30 cellular contexts compared by ENCODE assay signal in genomic region chr14:21199611-21200570, GRCh38. TPM values are rescaled to one million over a fixed set of nuclear protein-coding genes. Genes with fewer than 3 reads are reported as not detected.
DNase-seq lines count a peak whose midpoint lies in the region; ATAC-seq, FAIRE-seq and TF ChIP-seq lines count a peak whose summit lies in the region.
"Had no signal": no experiment of that assay in that cellular context is flagged by ENCODE, and none has a peak within 500 bp of the region (broad histone marks: within the 10 kb centered on the region; RNA-seq: fewer than 3 reads in every experiment).

No MANE protein-coding gene starts in this region.

- ATAC-seq in T-helper 17 cell (no peak), esophagus mucosa (peak; percentile 20)
- ATAC-seq: left cardiac atrium had no signal

- peak overlapping the region; percentile 47 for H3K4me3 Mint-ChIP-seq in T-helper 17 cell
- H3K4me3 Mint-ChIP-seq: CD4-positive, CD25-positive, alpha-beta regulatory T cell had no signal

- POLR2A ChIA-PET in AG04450 (lab: Yijun Ruan, JAX) = interaction anchor here (0.6 kb wide), 1 partner anchor 18 kb away, joined by 3 read pairs; no protein-coding TSS in a partner anchor

- peaks cover 19% of the 10 kb centered on the region for H3K4me1 Mint-ChIP-seq in T-helper 17 cell

- CTCF ChIA-PET in AG04450 (lab: Charles Lee) = interaction anchor here (1.4 kb wide), 1 partner anchor 185 kb away, joined by 4 read pairs; no protein-coding TSS in a partner anchor

- no peaks in the 10 kb centered on the region for H3K27me3 ChIP-seq in AG04450 (ENCODE audit: control insufficient read depth, insufficient read depth, low read length)
- H3K27me3 ChIP-seq: cardiac muscle cell, neutrophil, stomach, transverse colon had no signal

- no peak for TF ChIP-seq CTCF in AG04450 (IDR thresholded peaks at IDR 0.05; ENCODE audit: low read depth, low read length)

- peak overlapping the region; percentile 86 for H3K27ac Mint-ChIP-seq in T-helper 17 cell
- H3K27ac Mint-ChIP-seq: activated T-helper 2 cell treated with anti-CD3 and anti-CD28 coated beads, Interferon-gamma antibody, Interleukin-2, Interleukin-4, amounts not matched to agents 10 μg/mL and 5 μg/mL and 100 μg/mL, durations not matched to agents 14 hours and 24 hours and 36 hours had no signal

- FAIRE-seq in H54 (lab: Jason Lieb, UNC) = no peak
- FAIRE-seq: GM18507, HTR-8/SVneo had no signal

- no peak for TF ChIP-seq POLR2A in H54 (IDR thresholded peaks at IDR 0.05; ENCODE audit: low read depth, low read length)

- no peaks in the 10 kb centered on the region for H3K36me3 Mint-ChIP-seq in T-helper 17 cell (ENCODE audit: low read depth)
- H3K36me3 Mint-ChIP-seq: activated naive CD4-positive, alpha-beta T cell treated with anti-CD3 and anti-CD28 coated beads, Interleukin-2, amount 50 U/mL, for 72 hours; CD4-positive, CD25-positive, alpha-beta regulatory T cell had no signal

- DNase-seq in AG04450 (ENCODE audit: low read depth, low spot score) = peak; percentile 36
- peak; percentile 26 for DNase-seq in EH (ENCODE audit: low read depth)
- no peak for DNase-seq in T-helper 17 cell
- DNase-seq in NCI-H345 (lab: John Stamatoyannopoulos, UW) = no peak
- DNase-seq in stimulated activated CD4-positive, alpha-beta T cell treated with anti-CD3 and anti-CD28 coated beads, Interleukin-12 subunit alpha, Interleukin-12 subunit beta, amount 100 ng/mL, for 4 hours = no peak
- DNase-seq in NCI-H2196 treated with DMSO at 0.1 percent for 48 hours (lab: John Stamatoyannopoulos, UW; ENCODE audit: unreplicated experiment) = no peak
- DNase-seq in H54 (ENCODE audit: insufficient read length, low spot score) = no peak
- DNase-seq: anterior cingulate cortex; CD4-positive, CD25-positive, alpha-beta regulatory T cell; dermis blood vessel endothelial cell; GDM1; GOT3; left cardiac atrium; mammary epithelial cell; MV-4-11; NCI-H1694 treated with DMSO at 0.1 percent for 48 hours; NCI-H2171 treated with DMSO at 0.1 percent for 48 hours; NCI-H748 treated with DMSO at 0.1 percent for 48 hours; stomach; T1000; transverse colon had no signal

- no peak overlapping the region for H3K27ac ChIP-seq in AG04450 (ENCODE audit: low read depth, low read length)
- H3K27ac ChIP-seq: cardiac muscle cell, neutrophil, prostate gland, stomach, transverse colon had no signal

- H3K27me3 Mint-ChIP-seq in T-helper 17 cell = no peaks in the 10 kb centered on the region
- H3K27me3 Mint-ChIP-seq: CD4-positive, CD25-positive, alpha-beta regulatory T cell had no signal

- no peak overlapping the region for H3K4me3 ChIP-seq in AG04450 (ENCODE audit: low read depth, low read length)
- H3K4me3 ChIP-seq: cardiac muscle cell, prostate gland, stomach, transverse colon had no signal

- H3K9me3 ChIP-seq in AG04450 (ENCODE audit: control insufficient read depth, insufficient read depth, low read length) (no peaks in the 10 kb centered on the region), T-helper 17 cell (ENCODE audit: control insufficient read depth, low read length, poor library complexity, severe bottlenecking) (no peaks in the 10 kb centered on the region)
- H3K9me3 ChIP-seq: neutrophil, prostate gland, transverse colon had no signal

RNA-seq across cellular contexts. Expression of gene OR5AU1, which starts 44.0 kb away (rescaled TPM):
- not detected in 2 replicates for polyA plus RNA-seq in AG04450 (2011; rRNA removed)
- polyA minus RNA-seq in AG04450 (2011; rRNA and poly(A)+ RNA removed) = not detected in 2 replicates
- total RNA-seq in T-helper 17 cell (not detected), esophagus mucosa (not detected)
- total RNA-seq: activated naive CD4-positive, alpha-beta T cell treated with anti-CD3 and anti-CD28 coated beads, Interleukin-2, amount 50 U/mL, for 72 hours; activated T-helper 2 cell treated with anti-CD3 and anti-CD28 coated beads, Interferon-gamma antibody, Interleukin-2, Interleukin-4, amounts not matched to agents 10 μg/mL and 5 μg/mL and 100 μg/mL, durations not matched to agents 14 hours and 24 hours and 36 hours; cardiac muscle cell; CD4-positive, CD25-positive, alpha-beta regulatory T cell; dermis blood vessel endothelial cell; fibroblast of villous mesenchyme; left cardiac atrium; mammary epithelial cell; prostate gland; transverse colon had no signal
- polyA plus RNA-seq: cardiac muscle cell; CD4-positive, CD25-positive, alpha-beta regulatory T cell; mammary epithelial cell; stomach had no signal

Comparison
In these comparisons a context has a peak if more than half of its experiments do, and no peak if none do; other contexts are left out.
1. DNase-seq: peak in AG04450 (single experiment) and EH (single experiment); none in T-helper 17 cell (0 of 3), NCI-H345 (single experiment), stimulated activated CD4-positive, alpha-beta T cell treated with anti-CD3 and anti-CD28 coated beads, Interleukin-12 subunit alpha, Interleukin-12 subunit beta, amount 100 ng/mL, for 4 hours (single experiment), NCI-H2196 treated with DMSO at 0.1 percent for 48 hours (single experiment) and H54 (single experiment).